9 cellular contexts compared by ENCODE assay signal in genomic region chr19:2083174-2083854, GRCh38. TPM values are rescaled to one million over a fixed set of nuclear protein-coding genes. Genes with fewer than 3 reads are reported as not detected.
DNase-seq lines count a peak whose midpoint lies in the region; ATAC-seq, FAIRE-seq and TF ChIP-seq lines count a peak whose summit lies in the region.
"Had no signal": no experiment of that assay in that cellular context is flagged by ENCODE, and none has a peak within 500 bp of the region (broad histone marks: within the 10 kb centered on the region; RNA-seq: fewer than 3 reads in every experiment).

No MANE protein-coding gene starts in this region.

- peaks cover 55% of the 10 kb centered on the region for H3K4me1 Mint-ChIP-seq in memory B cell

- intact Hi-C loops in HepG2 (cut with micrococcal nuclease; ENCODE audit: unreplicated experiment): no loop called here
- intact Hi-C loops in vagina (cut with DNase I): no loop called here

- FAIRE-seq in HepG2 (lab: Jason Lieb, UNC): no peak

- H3K4me1 ChIP-seq in liver (ENCODE audit: control insufficient read depth in 4 of 4, insufficient read depth in 4 of 4, low read length in 3 of 4): peaks cover 0 to 10% (median 4%) of the 10 kb centered on the region in 4 donors
- H3K4me1 ChIP-seq in HepG2 (ENCODE audit: insufficient read depth, low read length): peaks cover 38% of the 10 kb centered on the region
- H3K4me1 ChIP-seq in vagina: peaks cover 77% of the 10 kb centered on the region

- no peaks in the 10 kb centered on the region for H3K27me3 ChIP-seq in liver (ENCODE audit: control insufficient read depth in 4 of 4, insufficient read depth in 4 of 4, low read length in 3 of 4)
- H3K27me3 ChIP-seq in HepG2 (ENCODE audit: control insufficient read depth in 1 of 2, insufficient read depth in 2 of 2, low read length in 2 of 2): no peaks in the 10 kb centered on the region
- no peaks in the 10 kb centered on the region for H3K27me3 ChIP-seq in vagina

- H3K36me3 Mint-ChIP-seq in memory B cell: peaks cover 18% of the 10 kb centered on the region

- DNase-seq in HepG2 (ENCODE audit: low spot score) (no peak), memory B cell (ENCODE audit: low spot score in 2 of 2) (no peak), vagina (ENCODE audit: extremely low spot score in 2 of 2) (no peak)
- peak; percentile 71 for DNase-seq in activated T-cell treated with anti-CD3 and anti-CD28 coated beads, Interleukin-2, amount 50 U/mL, for 1 hour

- H3K4me3 ChIP-seq in liver (ENCODE audit: low read depth in 1 of 3, low read length in 3 of 3): peak overlapping the region in 2 of 3 donors; percentile 2 to 27
- H3K4me3 ChIP-seq in HepG2 (replicated peaks in 1 of 3; ENCODE audit: insufficient read depth in 1 of 3, low read depth in 2 of 3, low read length in 3 of 3): no peak overlapping the region
- peak overlapping the region in 1 of 2 donors; percentile 25 for H3K4me3 ChIP-seq in vagina

- no peak overlapping the region for H3K4me2 ChIP-seq in HepG2 (ENCODE audit: low read depth, low read length)

- no peak for TF ChIP-seq CTCF in liver (IDR thresholded peaks at IDR 0.05; ENCODE audit: low read depth, low read length, missing input control)
- TF ChIP-seq CTCF in HepG2 (CRISPR knock-in tag; IDR thresholded peaks at IDR 0.05): no peak
- TF ChIP-seq CTCF in vagina (IDR thresholded peaks at IDR 0.05): no peak

- peak overlapping the region; percentile 37 to 64 for H3K27ac ChIP-seq in liver (ENCODE audit: low read depth in 1 of 2, low read length in 2 of 2)
- H3K27ac ChIP-seq in HepG2 (ENCODE audit: extremely low read length, insufficient read depth, low read length): no peak overlapping the region
- peak overlapping the region; percentile 71 for H3K27ac ChIP-seq in vagina

- no peaks in the 10 kb centered on the region for H3K79me2 ChIP-seq in HepG2 (ENCODE audit: insufficient read depth, low read length)

- BruUV-seq in HepG2 (replicated peaks; lab: Mats Ljungman, UMichigan): no TSS peak

- no peaks in the 10 kb centered on the region for H4K20me1 ChIP-seq in HepG2 (ENCODE audit: insufficient read depth, low read length)

- no peaks in the 10 kb centered on the region for H3K27me3 Mint-ChIP-seq in memory B cell

- POLR2A ChIA-PET in HepG2 (lab: Yijun Ruan, JAX): no interaction called here

- CTCF ChIA-PET in HepG2 (lab: Yijun Ruan, JAX; ENCODE audit: low intra/inter-chr PET ratio, low total read pairs): no interaction called here

- no peak overlapping the region for H2AFZ ChIP-seq in HepG2 (ENCODE audit: low read length)

- H3K9me3 ChIP-seq in liver (ENCODE audit: control insufficient read depth in 4 of 4, low read length in 3 of 4): no peaks in the 10 kb centered on the region
- H3K9me3 ChIP-seq in HepG2 (ENCODE audit: low read length): no peaks in the 10 kb centered on the region
- H3K9me3 ChIP-seq in vagina: no peaks in the 10 kb centered on the region

- no peak for TF ChIP-seq RAD21 in liver (IDR thresholded peaks at IDR 0.05)
- TF ChIP-seq RAD21 in HepG2 (CRISPR knock-in tag; IDR thresholded peaks at IDR 0.05): no peak

- 79% methylated on average over 20 of the region's 20 CpGs for WGBS in liver
- WGBS in HepG2 (ENCODE audit: low lambda C conversion rate): 98% methylated on average over 13 of the region's 20 CpGs

- TF ChIP-seq POLR2A in HepG2 (IDR thresholded peaks at IDR 0.05; ENCODE audit: insufficient read depth in 1 of 2, low read depth in 2 of 2, low read length in 2 of 2) (no peak), vagina (IDR thresholded peaks at IDR 0.05) (no peak)

- TF ChIP-seq EP300 in HepG2 (IDR thresholded peaks at IDR 0.05; ENCODE audit: low read depth in 2 of 2, low read length in 2 of 2): no peak
- TF ChIP-seq EP300 in HepG2 (CRISPR knock-in tag; IDR thresholded peaks at IDR 0.05; ENCODE audit: borderline replicate concordance): no peak

- no peaks in the 10 kb centered on the region for H3K9me3 Mint-ChIP-seq in memory B cell
- H3K9me3 Mint-ChIP-seq: neural crest cell had no signal

- H3K4me3 Mint-ChIP-seq in memory B cell: peak overlapping the region; percentile 95
- H3K4me3 Mint-ChIP-seq: neural crest cell had no signal

- in situ Hi-C loops in HepG2 (cut with HindIII; ENCODE audit: extremely low pct_ligation_motif_present, low pct_unique_long_range_greater_than_20kb): no loop called here

- H3K9ac ChIP-seq in liver (ENCODE audit: low read depth in 1 of 2, low read length in 2 of 2) (no peak overlapping the region), HepG2 (ENCODE audit: insufficient read depth, low read depth, low read length) (no peak overlapping the region)

- H3K27ac Mint-ChIP-seq in memory B cell: peak overlapping the region; percentile 98

- ATAC-seq in HepG2 (no peak), memory B cell (ENCODE audit: low read depth) (no peak), GM18517 (IDR thresholded peaks at IDR 0.05; ENCODE audit: unreplicated experiment) (no peak), GM21526 (IDR thresholded peaks at IDR 0.05; ENCODE audit: low FRiP score, unreplicated experiment) (no peak), HG03442 (IDR thresholded peaks at IDR 0.05; ENCODE audit: unreplicated experiment) (no peak)

- H3K36me3 ChIP-seq in liver (ENCODE audit: control insufficient read depth in 4 of 4, insufficient read depth in 3 of 4, low read depth in 1 of 4, low read length in 3 of 4) (peaks cover 0 to 17% (median 8%) of the 10 kb centered on the region in 4 donors), HepG2 (replicated peaks in 1 of 2; ENCODE audit: control insufficient read depth in 1 of 2, insufficient read depth in 2 of 2, low read length in 2 of 2) (peaks cover 2 to 4% of the 10 kb centered on the region in 2 experiments; a peak in 3 of 5 replicates), vagina (peaks cover 0 to 17% of the 10 kb centered on the region in 2 donors)

RNA-seq across cellular contexts. Expression of gene MOB3A, which starts 12.8 kb away (rescaled TPM):
- total RNA-seq in liver (1 to 10 TPM; 7.9 to 8.7 TPM), HepG2 (2016; rRNA removed; fragmentation: Illumina TruSeq; extraction: Trizol) (3.5 and 4.3 TPM in 2 replicates), vagina (50.6 TPM)
- polyA plus RNA-seq in liver (1 to 10 TPM; 3.4 to 5.2 TPM), HepG2 (2011; rRNA removed) (17.8 and 20.3 TPM in 2 replicates)
- 2.2 and 2.7 TPM in 2 replicates for total RNA-seq in HepG2 (2016; cell fraction: cytosol; rRNA removed; fragmentation: Illumina TruSeq; extraction: Trizol; ENCODE audit: low read depth)
- 3.5 and 4.0 TPM in 2 replicates for total RNA-seq in HepG2 (2016; cell fraction: insoluble cytoplasmic fraction; rRNA removed; fragmentation: Illumina TruSeq; extraction: Trizol)
- 2.7 and 3.2 TPM in 2 replicates for total RNA-seq in HepG2 (2016; cell fraction: membrane; rRNA removed; fragmentation: Illumina TruSeq; extraction: Trizol)
- total RNA-seq in HepG2 (2016; cell fraction: nucleus; rRNA removed; fragmentation: Illumina TruSeq; extraction: Trizol): 2.4 and 2.5 TPM in 2 replicates
- 13.9 and 16.9 TPM in 2 replicates for polyA plus RNA-seq in HepG2 (2011; cell fraction: cytosol; rRNA removed)
- polyA plus RNA-seq in HepG2 (2011; cell fraction: nucleus; rRNA removed): 10.8 and 12.6 TPM in 2 replicates
- 6.2 and 6.8 TPM in 2 replicates for polyA plus RNA-seq in HepG2 (2012)
- polyA plus RNA-seq in HepG2 (2016; cell fraction: cytosol; fragmentation: Illumina TruSeq; extraction: Trizol; ENCODE audit: low read depth): 0.97 and 1.0 TPM in 2 replicates
- 6.2 and 7.9 TPM in 2 replicates for polyA plus RNA-seq in HepG2 (2016; cell fraction: insoluble cytoplasmic fraction; fragmentation: Illumina TruSeq; extraction: Trizol; ENCODE audit: low read depth)
- 2.8 TPM in 2 replicates for polyA plus RNA-seq in HepG2 (2016; cell fraction: membrane; fragmentation: Illumina TruSeq; extraction: Trizol; ENCODE audit: low read depth)
- polyA plus RNA-seq in HepG2 (2016; cell fraction: nucleus; fragmentation: Illumina TruSeq; extraction: Trizol; ENCODE audit: insufficient read depth, low read depth): 6.6 and 6.8 TPM in 2 replicates
- 23.6 and 71.5 TPM in 2 replicates for polyA minus RNA-seq in HepG2 (2011; rRNA and poly(A)+ RNA removed; ENCODE audit: low replicate concordance)
- 19.3 and 25.0 TPM in 2 replicates for polyA minus RNA-seq in HepG2 (2011; cell fraction: cytosol; rRNA and poly(A)+ RNA removed)
- 5.3 and 6.0 TPM in 2 replicates for polyA minus RNA-seq in HepG2 (2011; cell fraction: nucleus; rRNA and poly(A)+ RNA removed)

RNA-seq across cellular contexts. Expression of gene IZUMO4, which starts 13.4 kb away (rescaled TPM):
- total RNA-seq in liver: 1 to 10 TPM; 1.2 TPM
- 1 to 10 TPM; 1.3 to 1.4 TPM for polyA plus RNA-seq in liver
- 0.24 and 0.77 TPM in 2 replicates for total RNA-seq in HepG2 (2016; rRNA removed; fragmentation: Illumina TruSeq; extraction: Trizol)
- total RNA-seq in HepG2 (2016; cell fraction: cytosol; rRNA removed; fragmentation: Illumina TruSeq; extraction: Trizol; ENCODE audit: low read depth): 0.79 and 0.91 TPM in 2 replicates
- 0.34 and 1.5 TPM in 2 replicates for total RNA-seq in HepG2 (2016; cell fraction: insoluble cytoplasmic fraction; rRNA removed; fragmentation: Illumina TruSeq; extraction: Trizol)
- total RNA-seq in HepG2 (2016; cell fraction: membrane; rRNA removed; fragmentation: Illumina TruSeq; extraction: Trizol): 0.83 and 1.5 TPM in 2 replicates
- total RNA-seq in HepG2 (2016; cell fraction: nucleus; rRNA removed; fragmentation: Illumina TruSeq; extraction: Trizol): 1.1 and 2.5 TPM in 2 replicates
- polyA plus RNA-seq in HepG2 (2011; rRNA removed): 3.9 and 4.1 TPM in 2 replicates
- 0.55 and 0.75 TPM in 2 replicates for polyA plus RNA-seq in HepG2 (2011; cell fraction: cytosol; rRNA removed)
- 66.6 and 91.0 TPM in 2 replicates for polyA plus RNA-seq in HepG2 (2011; cell fraction: nucleus; rRNA removed)
- 1.7 and 4.4 TPM in 2 replicates for polyA plus RNA-seq in HepG2 (2012)
- 0.57 and 1.2 TPM in 2 replicates for polyA plus RNA-seq in HepG2 (2016; cell fraction: cytosol; fragmentation: Illumina TruSeq; extraction: Trizol; ENCODE audit: low read depth)
- polyA plus RNA-seq in HepG2 (2016; cell fraction: insoluble cytoplasmic fraction; fragmentation: Illumina TruSeq; extraction: Trizol; ENCODE audit: low read depth): 0.45 and 0.53 TPM in 2 replicates
- polyA plus RNA-seq in HepG2 (2016; cell fraction: membrane; fragmentation: Illumina TruSeq; extraction: Trizol; ENCODE audit: low read depth): 0.94 TPM in 2 replicates
- 4.3 and 6.3 TPM in 2 replicates for polyA plus RNA-seq in HepG2 (2016; cell fraction: nucleus; fragmentation: Illumina TruSeq; extraction: Trizol; ENCODE audit: insufficient read depth, low read depth)
- polyA minus RNA-seq in HepG2 (2011; rRNA and poly(A)+ RNA removed; ENCODE audit: low replicate concordance): 0.54 and 2.7 TPM in 2 replicates
- not detected in 2 replicates for polyA minus RNA-seq in HepG2 (2011; cell fraction: cytosol; rRNA and poly(A)+ RNA removed)
- 1.9 and 4.2 TPM in 2 replicates for polyA minus RNA-seq in HepG2 (2011; cell fraction: nucleus; rRNA and poly(A)+ RNA removed)
- total RNA-seq in vagina: 7.9 TPM

RNA-seq across cellular contexts. Expression of gene MKNK2, which starts 32.3 kb away (rescaled TPM):
- total RNA-seq in liver: 100 to 1,000 TPM in 1 of 2 donors, 10 to 100 TPM in 1; 49.5 to 105 TPM
- polyA plus RNA-seq in liver: 10 to 100 TPM; 24.7 to 43.3 TPM
- 35.5 and 44.9 TPM in 2 replicates for total RNA-seq in HepG2 (2016; rRNA removed; fragmentation: Illumina TruSeq; extraction: Trizol)
- 52.3 and 57.0 TPM in 2 replicates for total RNA-seq in HepG2 (2016; cell fraction: cytosol; rRNA removed; fragmentation: Illumina TruSeq; extraction: Trizol; ENCODE audit: low read depth)
- 30.7 and 45.2 TPM in 2 replicates for total RNA-seq in HepG2 (2016; cell fraction: insoluble cytoplasmic fraction; rRNA removed; fragmentation: Illumina TruSeq; extraction: Trizol)
- 90.7 and 98.8 TPM in 2 replicates for total RNA-seq in HepG2 (2016; cell fraction: membrane; rRNA removed; fragmentation: Illumina TruSeq; extraction: Trizol)
- total RNA-seq in HepG2 (2016; cell fraction: nucleus; rRNA removed; fragmentation: Illumina TruSeq; extraction: Trizol): 29.7 and 31.4 TPM in 2 replicates
- 112 and 129 TPM in 2 replicates for polyA plus RNA-seq in HepG2 (2011; rRNA removed)
- polyA plus RNA-seq in HepG2 (2011; cell fraction: cytosol; rRNA removed): 75.6 and 125 TPM in 2 replicates
- 253 and 307 TPM in 2 replicates for polyA plus RNA-seq in HepG2 (2011; cell fraction: nucleus; rRNA removed)
- 68.1 and 73.6 TPM in 2 replicates for polyA plus RNA-seq in HepG2 (2012)
- polyA plus RNA-seq in HepG2 (2016; cell fraction: cytosol; fragmentation: Illumina TruSeq; extraction: Trizol; ENCODE audit: low read depth): 65.6 and 66.5 TPM in 2 replicates
- 34.0 and 45.2 TPM in 2 replicates for polyA plus RNA-seq in HepG2 (2016; cell fraction: insoluble cytoplasmic fraction; fragmentation: Illumina TruSeq; extraction: Trizol; ENCODE audit: low read depth)
- 77.4 and 85.7 TPM in 2 replicates for polyA plus RNA-seq in HepG2 (2016; cell fraction: membrane; fragmentation: Illumina TruSeq; extraction: Trizol; ENCODE audit: low read depth)
- 73.2 and 74.3 TPM in 2 replicates for polyA plus RNA-seq in HepG2 (2016; cell fraction: nucleus; fragmentation: Illumina TruSeq; extraction: Trizol; ENCODE audit: insufficient read depth, low read depth)
- polyA minus RNA-seq in HepG2 (2011; rRNA and poly(A)+ RNA removed; ENCODE audit: low replicate concordance): 79.7 and 204 TPM in 2 replicates
- 99.9 and 101 TPM in 2 replicates for polyA minus RNA-seq in HepG2 (2011; cell fraction: cytosol; rRNA and poly(A)+ RNA removed)
- 40.2 and 51.7 TPM in 2 replicates for polyA minus RNA-seq in HepG2 (2011; cell fraction: nucleus; rRNA and poly(A)+ RNA removed)
- total RNA-seq in vagina: 185 TPM

Comparison
In these comparisons a context has a peak if more than half of its experiments do, and no peak if none do; other contexts are left out.
1. H3K4me3 ChIP-seq: peak in liver (2 of 3); none in HepG2 (0 of 3).